ENCODE assay signal across 8 cellular contexts in genomic region chr17:4998027-4998665, GRCh38. TPM values are rescaled to one million over a fixed set of nuclear protein-coding genes. Genes with fewer than 3 reads are reported as not detected.
DNase-seq lines count a peak whose midpoint lies in the region; ATAC-seq, FAIRE-seq and TF ChIP-seq lines count a peak whose summit lies in the region.

No MANE protein-coding gene starts in this region.

- in situ Hi-C loops in IMR-90 (cut with MboI; ENCODE audit: low sequenced_read_pairs) (no loop called here), GM12878 (cut with MboI) (no loop called here)

- H3K79me2 ChIP-seq in GM12878 (ENCODE audit: control insufficient read depth, insufficient read depth, low read length), result peaks cover 25% of the 10 kb centered on the region

- WGBS in IMR-90 (ENCODE audit: extremely low coverage in 2 of 2, insufficient read length in 1 of 2), 2 experiments, result 0% methylated on average over 18 of the region's 55 CpGs; no CpG with 5 or more reads in 1 of the 2 experiments
- 1% methylated on average over 33 of the region's 55 CpGs for WGBS in GM12878 (ENCODE audit: insufficient coverage, insufficient replicate concordance, low lambda C conversion rate, missing lambda C conversion rate)

- peak overlapping the region; percentile 78 for H2BK5ac ChIP-seq in IMR-90 (ENCODE audit: low read depth, low read length, poor library complexity, severe bottlenecking)

- TF ChIP-seq POLR2A in IMR-90 (IDR thresholded peaks at IDR 0.05; ENCODE audit: low read depth, low read length) (no peak), GM12878 (IDR thresholded peaks at IDR 0.05; ENCODE audit: low read depth, low read length) (no peak)

- peak overlapping the region in 1 of 6 donors; percentile 55 for H3K27ac Mint-ChIP-seq in immature natural killer cell
- peak overlapping the region; percentile 36 for H3K27ac Mint-ChIP-seq in stimulated activated effector memory CD8-positive, alpha-beta T cell treated with anti-CD3 and anti-CD28 coated beads, Interleukin-12 subunit alpha, Interleukin-12 subunit beta, amount 100 ng/mL, for 72 hours

- H2BK120ac ChIP-seq in IMR-90 (ENCODE audit: low read depth, low read length), result no peak overlapping the region

- H2AK9ac ChIP-seq in IMR-90 (replicated peaks; ENCODE audit: low read depth, low read length, poor library complexity), result peak overlapping the region; percentile 97

- H3K9me1 ChIP-seq in IMR-90 (ENCODE audit: insufficient read depth, low read length), result peaks cover 18% of the 10 kb centered on the region

- peak overlapping the region; percentile 61 to 76 (median 67) for H3K4me3 Mint-ChIP-seq in immature natural killer cell
- peak overlapping the region; percentile 89 for H3K4me3 Mint-ChIP-seq in stimulated activated effector memory CD8-positive, alpha-beta T cell treated with anti-CD3 and anti-CD28 coated beads, Interleukin-12 subunit alpha, Interleukin-12 subunit beta, amount 100 ng/mL, for 72 hours

- FAIRE-seq in GM12878 (lab: Jason Lieb, UNC), result no peak

- POLR2A ChIA-PET in IMR-90 (lab: Charles Lee; ENCODE audit: unreplicated experiment) (interaction anchor here (0.6 to 0.8 kb wide), 2 partner anchors 50 to 768 kb away, joined by 7 to 11 read pairs; partner anchors contain the start of gene PFN1), GM12878 (lab: Charles Lee) (interaction anchor here (0.6 to 3.7 kb wide), 9 partner anchors 9 to 488 kb away, joined by 3 to 22 read pairs (median 5); partner anchors contain the start of genes CAMTA2, DERL2, MIS12 and RNF167)

- peak overlapping the region in 1 of 2 experiments; percentile 77; a peak in 1 of 4 replicates for H4K8ac ChIP-seq in IMR-90 (ENCODE audit: low read depth in 2 of 2, low read length in 2 of 2)

- peak overlapping the region; percentile 14; the same call in 1 of the 2 replicates for H4K5ac ChIP-seq in IMR-90 (ENCODE audit: low read depth, low read length)

- peak overlapping the region; percentile 88 for H3K14ac ChIP-seq in IMR-90 (replicated peaks; ENCODE audit: low read depth, low read length)

- H3K9me3 Mint-ChIP-seq in immature natural killer cell, result no peaks in the 10 kb centered on the region
- no peaks in the 10 kb centered on the region for H3K9me3 Mint-ChIP-seq in stimulated activated effector memory CD8-positive, alpha-beta T cell treated with anti-CD3 and anti-CD28 coated beads, Interleukin-12 subunit alpha, Interleukin-12 subunit beta, amount 100 ng/mL, for 72 hours

- DNase-seq in IMR-90, result no peak
- no peak for DNase-seq in GM12878 (ENCODE audit: low read depth, low spot score)
- no peak for DNase-seq in immature natural killer cell
- DNase-seq in stimulated activated effector memory CD8-positive, alpha-beta T cell treated with anti-CD3 and anti-CD28 coated beads, Interleukin-12 subunit alpha, Interleukin-12 subunit beta, amount 100 ng/mL, for 72 hours (ENCODE audit: low spot score in 2 of 2), result peak; percentile 31 to 75
- no peak for DNase-seq in globus pallidus (ENCODE audit: low spot score)
- DNase-seq in cerebellum (ENCODE audit: low spot score), result no peak

- no peak overlapping the region for H3K56ac ChIP-seq in IMR-90 (ENCODE audit: extremely low read depth, insufficient read depth, low read length)

- peaks cover 0 to 7% (median 2%) of the 10 kb centered on the region in 3 donors for H3K27me3 Mint-ChIP-seq in immature natural killer cell (ENCODE audit: low read depth in 3 of 3)

- peak overlapping the region; percentile 42 for H3K18ac ChIP-seq in IMR-90 (ENCODE audit: low read depth, low read length)

- H4K20me1 ChIP-seq in IMR-90 (ENCODE audit: insufficient read depth, low read length), result peaks cover 26% of the 10 kb centered on the region
- H4K20me1 ChIP-seq in GM12878 (ENCODE audit: control insufficient read depth, insufficient read depth), result no peaks in the 10 kb centered on the region

- dilution Hi-C loops in IMR-90 (cut with HindIII; ENCODE audit: low sequenced_read_pairs, unreplicated experiment), result no loop called here

- no peak for TF ChIP-seq CTCF in 22Rv1 (IDR thresholded peaks at IDR 0.05)
- no peak for TF ChIP-seq CTCF in IMR-90 (conservative IDR thresholded peaks at IDR 0.05; ENCODE audit: low read depth, low read length)
- TF ChIP-seq CTCF in GM12878 (IDR thresholded peaks at IDR 0.05 in 2 of 3, conservative IDR thresholded peaks at IDR 0.05 in 1 of 3; ENCODE audit: control insufficient read depth in 2 of 3, extremely low read depth in 1 of 3, insufficient read depth in 1 of 3, low read depth in 3 of 3, low read length in 3 of 3), result no peak

- CTCF ChIA-PET in IMR-90 (lab: Yijun Ruan, JAX), result interaction anchor here (1.1 to 1.2 kb wide), 2 partner anchors 12 to 13 kb away, joined by 3 read pairs; no protein-coding TSS in a partner anchor
- CTCF ChIA-PET in GM12878 (lab: Yijun Ruan, JAX), result interaction anchor here (0.6 to 2.5 kb wide), 4 partner anchors 11 to 186 kb away, joined by 3 to 12 read pairs (median 4); no protein-coding TSS in a partner anchor

- peaks cover 15% of the 10 kb centered on the region in 2 donors for H3K4me1 Mint-ChIP-seq in immature natural killer cell
- H3K4me1 Mint-ChIP-seq in stimulated activated effector memory CD8-positive, alpha-beta T cell treated with anti-CD3 and anti-CD28 coated beads, Interleukin-12 subunit alpha, Interleukin-12 subunit beta, amount 100 ng/mL, for 72 hours, result peaks cover 43% of the 10 kb centered on the region

- H3K4me1 ChIP-seq in IMR-90 (ENCODE audit: control insufficient read depth, insufficient read depth, low read length), result peaks cover 21% of the 10 kb centered on the region
- H3K4me1 ChIP-seq in GM12878 (ENCODE audit: control insufficient read depth, insufficient read depth, low read length), result peaks cover 11% of the 10 kb centered on the region

- H2AK5ac ChIP-seq in IMR-90 (ENCODE audit: low read depth, low read length), result peak overlapping the region; percentile 91

- H3K9me3 ChIP-seq in IMR-90 (ENCODE audit: control insufficient read depth, insufficient read depth, low read length) (no peaks in the 10 kb centered on the region), GM12878 (replicated peaks; ENCODE audit: control insufficient read depth, insufficient read depth, low read length) (no peaks in the 10 kb centered on the region)

- H3K27me3 ChIP-seq in IMR-90 (ENCODE audit: control insufficient read depth, insufficient read depth, low read length) (no peaks in the 10 kb centered on the region), GM12878 (replicated peaks in 1 of 2; ENCODE audit: control insufficient read depth in 2 of 2, insufficient read depth in 2 of 2, low read length in 1 of 2) (no peaks in the 10 kb centered on the region)

- H3K36me3 ChIP-seq in IMR-90 (ENCODE audit: control insufficient read depth, insufficient read depth, low read length), result peaks cover 23% of the 10 kb centered on the region
- H3K36me3 ChIP-seq in GM12878 (ENCODE audit: control insufficient read depth in 2 of 2, insufficient read depth in 2 of 2, low read length in 1 of 2), result peaks cover 10 to 16% of the 10 kb centered on the region in 2 experiments; a peak in 3 of 4 replicates

- H3K9ac ChIP-seq in IMR-90 (ENCODE audit: low read depth, low read length), result peak overlapping the region; percentile 89
- peak overlapping the region; percentile 87 for H3K9ac ChIP-seq in GM12878 (ENCODE audit: control insufficient read depth, insufficient read depth, low read length)

- H4K91ac ChIP-seq in IMR-90 (ENCODE audit: insufficient read depth, low read depth, low read length), result peak overlapping the region; percentile 82

- H3K79me1 ChIP-seq in IMR-90 (ENCODE audit: low read depth in 1 of 2, low read length in 2 of 2), result peaks cover 28 to 51% of the 10 kb centered on the region in 2 experiments

- peaks cover 0 to 6% (median 4%) of the 10 kb centered on the region in 3 donors for H3K36me3 Mint-ChIP-seq in immature natural killer cell
- H3K36me3 Mint-ChIP-seq in stimulated activated effector memory CD8-positive, alpha-beta T cell treated with anti-CD3 and anti-CD28 coated beads, Interleukin-12 subunit alpha, Interleukin-12 subunit beta, amount 100 ng/mL, for 72 hours, result peaks cover 33% of the 10 kb centered on the region

- intact Hi-C loops in IMR-90 (cut with micrococcal nuclease), result no loop called here
- intact Hi-C loops in GM12878 (cut with micrococcal nuclease; ENCODE audit: unreplicated experiment), result loop anchor here (5.0 kb wide), 1 partner anchor 34 kb away; no protein-coding TSS in a partner anchor

- H3K4ac ChIP-seq in IMR-90 (ENCODE audit: low read depth, low read length), result peak overlapping the region; percentile 93

- TF ChIP-seq RAD21 in IMR-90 (IDR thresholded peaks at IDR 0.05; ENCODE audit: low read length), result no peak
- no peak for TF ChIP-seq RAD21 in GM12878 (IDR thresholded peaks at IDR 0.05; ENCODE audit: insufficient read depth, low read depth, low read length)

- RAD21 ChIA-PET in GM12878 (lab: Charles Lee; ENCODE audit: unreplicated experiment), result interaction anchor here (1.1 to 1.7 kb wide), 4 partner anchors 10 to 58 kb away, joined by 3 to 15 read pairs (median 8); partner anchors contain the start of genes CAMTA2, RNF167, SLC25A11 and SPAG7

- ATAC-seq in GM19395 (IDR thresholded peaks at IDR 0.05; ENCODE audit: unreplicated experiment), result peak; percentile 8
- ATAC-seq in IMR-90 (ENCODE audit: low read depth), result peak; percentile 36
- ATAC-seq in GM12878, result peak; percentile 9
- peak; percentile 19 for ATAC-seq in stimulated activated effector memory CD8-positive, alpha-beta T cell treated with anti-CD3 and anti-CD28 coated beads, Interleukin-12 subunit alpha, Interleukin-12 subunit beta, amount 100 ng/mL, for 72 hours

- H3K27ac ChIP-seq in 22Rv1 (peak overlapping the region; percentile 79), IMR-90 (ENCODE audit: insufficient read depth, low read length) (peak overlapping the region; percentile 76), GM12878 (ENCODE audit: control insufficient read depth, insufficient read depth) (peak overlapping the region; percentile 76)

- peak overlapping the region; percentile 91 for H3K23ac ChIP-seq in IMR-90 (ENCODE audit: low read depth, low read length)

- H2AFZ ChIP-seq in IMR-90 (replicated peaks; ENCODE audit: low read length, poor library complexity) (peak overlapping the region; percentile 92), GM12878 (ENCODE audit: control insufficient read depth, low read depth, low read length) (peak overlapping the region; percentile 51)

- no peak overlapping the region for H2BK20ac ChIP-seq in IMR-90 (ENCODE audit: low read depth, low read length)

- SMC1A ChIA-PET in GM12878 (lab: Charles Lee; ENCODE audit: uncharacterized antibody, unreplicated experiment), result interaction anchor here (1.0 to 1.6 kb wide), 3 partner anchors 10 to 31 kb away, joined by 3 to 10 read pairs (median 4); partner anchors contain the start of genes CAMTA2 and SPAG7

- TF ChIP-seq EP300 in GM12878 (IDR thresholded peaks at IDR 0.05; ENCODE audit: borderline replicate concordance in 1 of 2, control insufficient read depth in 1 of 2, low read depth in 2 of 2, low read length in 2 of 2), result no peak

- H3K4me2 ChIP-seq in IMR-90 (ENCODE audit: low read depth, low read length) (peak overlapping the region; percentile 96), GM12878 (ENCODE audit: control insufficient read depth, insufficient read depth) (peak overlapping the region; percentile 99)

- H2BK15ac ChIP-seq in IMR-90 (ENCODE audit: low read depth, low read length), result 0 out of 3 replicates have a peak overlapping the region, but pooled peaks have one; percentile 7

- H3K4me3 ChIP-seq in IMR-90 (ENCODE audit: insufficient read depth, low read depth, low read length) (peak overlapping the region; percentile 96), GM12878 (peak overlapping the region; percentile 99)

- BruUV-seq in IMR-90 (replicated peaks; lab: Mats Ljungman, UMichigan) (no TSS peak), GM12878 (replicated peaks; lab: Mats Ljungman, UMichigan) (no TSS peak)

RNA-seq across cellular contexts. Expression of gene KIF1C, which starts 0.4 kb away (rescaled TPM):
- total RNA-seq in IMR-90 (2012; rRNA removed) (27.4 and 28.6 TPM in 2 replicates), GM12878 (2014; rRNA removed) (24.3 and 25.8 TPM in 2 replicates), GM12878 (2014; rRNA removed; fragmentation: Illumina TruSeq; extraction: Trizol) (20.9 and 25.6 TPM in 2 replicates), GM12878 (2021) (61.1 and 65.9 TPM in 2 replicates), cerebellum (15.2 TPM)
- polyA plus RNA-seq in IMR-90 (2012; rRNA removed) (28.7 and 31.6 TPM in 2 replicates), GM12878 (2011; rRNA removed) (30.2 and 33.8 TPM in 2 replicates), GM12878 (2014; fragmentation: Illumina TruSeq; extraction: Trizol) (10.3 and 21.2 TPM in 2 replicates), GM12878 (2014; fragmentation: Nextera tagmentation; extraction: Ambion mirVana) (1 to 10 TPM; 1.4 to 1.5 TPM), GM12878 (2014; rRNA removed) (25.2 and 26.5 TPM in 2 replicates), GM12878 (2016; fragmentation: Nextera tagmentation; extraction: Ambion mirVana) (10 to 100 TPM in 1 of 2 experiments, 1 to 10 TPM in 1; 3.9 to 18.9 TPM), immature natural killer cell (1 to 10 TPM in 2 of 3 donors, under 1 TPM in 1; 0.76 to 5.7 (median 4.0) TPM)
- 25.1 and 36.4 TPM in 2 replicates for polyA plus RNA-seq in IMR-90 (2012; cell fraction: cytosol; rRNA removed)
- 37.1 and 38.6 TPM in 2 replicates for polyA plus RNA-seq in IMR-90 (2012; cell fraction: nucleus; rRNA removed; ENCODE audit: low replicate concordance)
- 25.2 and 34.3 TPM in 2 replicates for total RNA-seq in GM12878 (2013; cell fraction: nucleolus; rRNA removed)
- polyA plus RNA-seq in GM12878 (2011; ENCODE audit: low read depth), result 5.6 TPM
- 19.2 and 24.9 TPM in 2 replicates for polyA plus RNA-seq in GM12878 (2011; cell fraction: cytosol; rRNA removed)
- 29.5 and 36.6 TPM in 2 replicates for polyA plus RNA-seq in GM12878 (2011; cell fraction: nucleus; rRNA removed)
- polyA plus RNA-seq in GM12878 (2012), result 16.9 and 20.1 TPM in 2 replicates
- 30.9 and 40.5 TPM in 2 replicates for polyA minus RNA-seq in GM12878 (2011; rRNA and poly(A)+ RNA removed)
- 11.5 and 20.6 TPM in 2 replicates for polyA minus RNA-seq in GM12878 (2011; cell fraction: cytosol; rRNA and poly(A)+ RNA removed)
- polyA minus RNA-seq in GM12878 (2011; cell fraction: nucleus; rRNA and poly(A)+ RNA removed), result 7.3 and 14.9 TPM in 2 replicates

RNA-seq across cellular contexts. Expression of gene INCA1, which starts 0.8 kb away (rescaled TPM):
- under 0.01 and 0.18 TPM in 2 replicates for total RNA-seq in IMR-90 (2012; rRNA removed)
- polyA plus RNA-seq in IMR-90 (2012; rRNA removed), result 0.51 and 0.92 TPM in 2 replicates
- 0.28 and 0.42 TPM in 2 replicates for polyA plus RNA-seq in IMR-90 (2012; cell fraction: cytosol; rRNA removed)
- polyA plus RNA-seq in IMR-90 (2012; cell fraction: nucleus; rRNA removed; ENCODE audit: low replicate concordance), result 2.3 and 2.8 TPM in 2 replicates
- total RNA-seq in GM12878 (2013; cell fraction: nucleolus; rRNA removed), result not detected in 2 replicates
- total RNA-seq in GM12878 (2014; rRNA removed), result 0.16 and 0.28 TPM in 2 replicates
- 0.18 and 0.27 TPM in 2 replicates for total RNA-seq in GM12878 (2014; rRNA removed; fragmentation: Illumina TruSeq; extraction: Trizol)
- total RNA-seq in GM12878 (2021), result 0.21 and 0.29 TPM in 2 replicates
- polyA plus RNA-seq in GM12878 (2011; ENCODE audit: low read depth), result 0.83 TPM
- 0.29 and 0.36 TPM in 2 replicates for polyA plus RNA-seq in GM12878 (2011; rRNA removed)
- polyA plus RNA-seq in GM12878 (2011; cell fraction: cytosol; rRNA removed), result 0.40 and 0.48 TPM in 2 replicates
- polyA plus RNA-seq in GM12878 (2011; cell fraction: nucleus; rRNA removed), result 2.4 and 3.7 TPM in 2 replicates
- 0.70 and 0.79 TPM in 2 replicates for polyA plus RNA-seq in GM12878 (2012)
- polyA plus RNA-seq in GM12878 (2014; fragmentation: Illumina TruSeq; extraction: Trizol), result 0.19 and 0.49 TPM in 2 replicates
- polyA plus RNA-seq in GM12878 (2014; fragmentation: Nextera tagmentation; extraction: Ambion mirVana), result under 1 TPM; 0.61 to 0.64 TPM
- 0.15 and 0.77 TPM in 2 replicates for polyA plus RNA-seq in GM12878 (2014; rRNA removed)
- polyA plus RNA-seq in GM12878 (2016; fragmentation: Nextera tagmentation; extraction: Ambion mirVana), result 1 to 10 TPM in 1 of 2 experiments, under 1 TPM in 1; 0.99 to 1.8 TPM
- polyA minus RNA-seq in GM12878 (2011; rRNA and poly(A)+ RNA removed), result not detected in 2 replicates
- polyA minus RNA-seq in GM12878 (2011; cell fraction: cytosol; rRNA and poly(A)+ RNA removed), result not detected in 2 replicates
- 0.36 TPM in 1 of 2 replicates, not detected in the other for polyA minus RNA-seq in GM12878 (2011; cell fraction: nucleus; rRNA and poly(A)+ RNA removed)
- polyA plus RNA-seq in immature natural killer cell, result under 1 TPM in 2 of 3 donors, not detected in 1; 0.29 to 0.35 TPM
- 0.27 TPM for total RNA-seq in cerebellum

RNA-seq across cellular contexts. Expression of gene CAMTA2, which starts 10.7 kb away (rescaled TPM):
- total RNA-seq in IMR-90 (2012; rRNA removed), result 1.4 TPM in 2 replicates
- polyA plus RNA-seq in IMR-90 (2012; rRNA removed), result 54.7 and 59.7 TPM in 2 replicates
- polyA plus RNA-seq in IMR-90 (2012; cell fraction: cytosol; rRNA removed), result 37.1 and 49.2 TPM in 2 replicates
- polyA plus RNA-seq in IMR-90 (2012; cell fraction: nucleus; rRNA removed; ENCODE audit: low replicate concordance), result 375 and 891 TPM in 2 replicates
- 39.5 and 57.2 TPM in 2 replicates for total RNA-seq in GM12878 (2013; cell fraction: nucleolus; rRNA removed)
- 3.2 and 4.1 TPM in 2 replicates for total RNA-seq in GM12878 (2014; rRNA removed)
- total RNA-seq in GM12878 (2014; rRNA removed; fragmentation: Illumina TruSeq; extraction: Trizol), result 4.6 and 5.7 TPM in 2 replicates
- 27.7 and 29.3 TPM in 2 replicates for total RNA-seq in GM12878 (2021)
- polyA plus RNA-seq in GM12878 (2011; ENCODE audit: low read depth), result 8.1 TPM
- polyA plus RNA-seq in GM12878 (2011; rRNA removed), result 6.3 and 9.9 TPM in 2 replicates
- polyA plus RNA-seq in GM12878 (2011; cell fraction: cytosol; rRNA removed), result 8.6 and 10.8 TPM in 2 replicates
- polyA plus RNA-seq in GM12878 (2011; cell fraction: nucleus; rRNA removed), result 61.7 and 76.8 TPM in 2 replicates
- 23.9 and 26.3 TPM in 2 replicates for polyA plus RNA-seq in GM12878 (2012)
- 7.3 and 15.9 TPM in 2 replicates for polyA plus RNA-seq in GM12878 (2014; fragmentation: Illumina TruSeq; extraction: Trizol)
- polyA plus RNA-seq in GM12878 (2014; fragmentation: Nextera tagmentation; extraction: Ambion mirVana), result 1 to 10 TPM in 1 of 2 experiments, under 1 TPM in 1; 0.42 to 1.7 TPM
- polyA plus RNA-seq in GM12878 (2014; rRNA removed), result 24.7 and 26.8 TPM in 2 replicates
- polyA plus RNA-seq in GM12878 (2016; fragmentation: Nextera tagmentation; extraction: Ambion mirVana), result 10 to 100 TPM; 12.5 to 13.1 TPM
- 8.4 and 18.2 TPM in 2 replicates for polyA minus RNA-seq in GM12878 (2011; rRNA and poly(A)+ RNA removed)
- 12.9 and 22.2 TPM in 2 replicates for polyA minus RNA-seq in GM12878 (2011; cell fraction: cytosol; rRNA and poly(A)+ RNA removed)
- 12.0 and 16.1 TPM in 2 replicates for polyA minus RNA-seq in GM12878 (2011; cell fraction: nucleus; rRNA and poly(A)+ RNA removed)
- polyA plus RNA-seq in immature natural killer cell, result 10 to 100 TPM in 2 of 3 donors, 1 to 10 TPM in 1; 2.5 to 22.9 (median 12.0) TPM
- 10.0 TPM for total RNA-seq in cerebellum

RNA-seq across cellular contexts. Expression of gene SPAG7, which starts 30.5 kb away (rescaled TPM):
- 50.2 and 52.2 TPM in 2 replicates for total RNA-seq in IMR-90 (2012; rRNA removed)
- polyA plus RNA-seq in IMR-90 (2012; rRNA removed), result 108 and 115 TPM in 2 replicates
- 71.1 and 79.9 TPM in 2 replicates for polyA plus RNA-seq in IMR-90 (2012; cell fraction: cytosol; rRNA removed)
- polyA plus RNA-seq in IMR-90 (2012; cell fraction: nucleus; rRNA removed; ENCODE audit: low replicate concordance), result 353 and 581 TPM in 2 replicates
- 17.1 and 23.0 TPM in 2 replicates for total RNA-seq in GM12878 (2013; cell fraction: nucleolus; rRNA removed)
- total RNA-seq in GM12878 (2014; rRNA removed), result 76.5 and 80.2 TPM in 2 replicates
- total RNA-seq in GM12878 (2014; rRNA removed; fragmentation: Illumina TruSeq; extraction: Trizol), result 94.4 and 99.2 TPM in 2 replicates
- 76.5 and 77.5 TPM in 2 replicates for total RNA-seq in GM12878 (2021)
- polyA plus RNA-seq in GM12878 (2011; ENCODE audit: low read depth), result 40.1 TPM
- 73.8 and 78.2 TPM in 2 replicates for polyA plus RNA-seq in GM12878 (2011; rRNA removed)
- polyA plus RNA-seq in GM12878 (2011; cell fraction: cytosol; rRNA removed), result 76.4 and 89.7 TPM in 2 replicates
- polyA plus RNA-seq in GM12878 (2011; cell fraction: nucleus; rRNA removed), result 59.5 and 64.5 TPM in 2 replicates
- 76.8 and 88.6 TPM in 2 replicates for polyA plus RNA-seq in GM12878 (2012)
- 46.5 and 107 TPM in 2 replicates for polyA plus RNA-seq in GM12878 (2014; fragmentation: Illumina TruSeq; extraction: Trizol)
- polyA plus RNA-seq in GM12878 (2014; fragmentation: Nextera tagmentation; extraction: Ambion mirVana), result 10 to 100 TPM in 1 of 2 experiments, 1 to 10 TPM in 1; 7.9 to 31.7 TPM
- polyA plus RNA-seq in GM12878 (2014; rRNA removed), result 96.3 and 105 TPM in 2 replicates
- 100 to 1,000 TPM; 133 to 146 TPM for polyA plus RNA-seq in GM12878 (2016; fragmentation: Nextera tagmentation; extraction: Ambion mirVana)
- 28.7 and 39.6 TPM in 2 replicates for polyA minus RNA-seq in GM12878 (2011; rRNA and poly(A)+ RNA removed)
- polyA minus RNA-seq in GM12878 (2011; cell fraction: cytosol; rRNA and poly(A)+ RNA removed), result 12.8 and 16.7 TPM in 2 replicates
- 9.8 and 14.5 TPM in 2 replicates for polyA minus RNA-seq in GM12878 (2011; cell fraction: nucleus; rRNA and poly(A)+ RNA removed)
- polyA plus RNA-seq in immature natural killer cell, result 100 to 1,000 TPM; 117 to 164 (median 155) TPM
- 24.0 TPM for total RNA-seq in cerebellum

RNA-seq across cellular contexts. Expression of gene SLC52A1, which starts 37.1 kb away (rescaled TPM):
- total RNA-seq in IMR-90 (2012; rRNA removed) (not detected in 2 replicates), GM12878 (2014; rRNA removed) (0.11 TPM in 1 of 2 replicates, not detected in the other), GM12878 (2014; rRNA removed; fragmentation: Illumina TruSeq; extraction: Trizol) (not detected in 2 replicates), GM12878 (2021) (not detected in 2 replicates), cerebellum (not detected)
- polyA plus RNA-seq in IMR-90 (2012; rRNA removed) (not detected in 2 replicates), GM12878 (2011; rRNA removed) (not detected in 2 replicates), GM12878 (2014; fragmentation: Illumina TruSeq; extraction: Trizol) (not detected in 2 replicates), GM12878 (2014; fragmentation: Nextera tagmentation; extraction: Ambion mirVana) (not detected), GM12878 (2014; rRNA removed) (0.04 and 0.06 TPM in 2 replicates), GM12878 (2016; fragmentation: Nextera tagmentation; extraction: Ambion mirVana) (not detected), immature natural killer cell (not detected)
- 0.02 and 0.03 TPM in 2 replicates for polyA plus RNA-seq in IMR-90 (2012; cell fraction: cytosol; rRNA removed)
- polyA plus RNA-seq in IMR-90 (2012; cell fraction: nucleus; rRNA removed; ENCODE audit: low replicate concordance), result 0.08 and 0.13 TPM in 2 replicates
- total RNA-seq in GM12878 (2013; cell fraction: nucleolus; rRNA removed), result not detected in 2 replicates
- polyA plus RNA-seq in GM12878 (2011; ENCODE audit: low read depth), result 0.09 TPM
- 0.05 TPM in 1 of 2 replicates, not detected in the other for polyA plus RNA-seq in GM12878 (2011; cell fraction: cytosol; rRNA removed)
- 0.16 TPM in 1 of 2 replicates, not detected in the other for polyA plus RNA-seq in GM12878 (2011; cell fraction: nucleus; rRNA removed)
- polyA plus RNA-seq in GM12878 (2012), result 0.13 TPM in 1 of 2 replicates, not detected in the other
- not detected in 2 replicates for polyA minus RNA-seq in GM12878 (2011; rRNA and poly(A)+ RNA removed)
- not detected in 2 replicates for polyA minus RNA-seq in GM12878 (2011; cell fraction: cytosol; rRNA and poly(A)+ RNA removed)
- not detected in 2 replicates for polyA minus RNA-seq in GM12878 (2011; cell fraction: nucleus; rRNA and poly(A)+ RNA removed)

Comparison
In these comparisons a context has a peak if more than half of its experiments do, and no peak if none do; other contexts are left out.
1. DNase-seq: peak in stimulated activated effector memory CD8-positive, alpha-beta T cell treated with anti-CD3 and anti-CD28 coated beads, Interleukin-12 subunit alpha, Interleukin-12 subunit beta, amount 100 ng/mL, for 72 hours (2 of 2); none in IMR-90 (single experiment), GM12878 (single experiment), immature natural killer cell (0 of 3), globus pallidus (single experiment) and cerebellum (single experiment).
2. Peak in every context shown above with its lines, with median percentiles within 50 percentile points of each other: H3K27ac ChIP-seq and ATAC-seq.